In the genomic region with DNA sequence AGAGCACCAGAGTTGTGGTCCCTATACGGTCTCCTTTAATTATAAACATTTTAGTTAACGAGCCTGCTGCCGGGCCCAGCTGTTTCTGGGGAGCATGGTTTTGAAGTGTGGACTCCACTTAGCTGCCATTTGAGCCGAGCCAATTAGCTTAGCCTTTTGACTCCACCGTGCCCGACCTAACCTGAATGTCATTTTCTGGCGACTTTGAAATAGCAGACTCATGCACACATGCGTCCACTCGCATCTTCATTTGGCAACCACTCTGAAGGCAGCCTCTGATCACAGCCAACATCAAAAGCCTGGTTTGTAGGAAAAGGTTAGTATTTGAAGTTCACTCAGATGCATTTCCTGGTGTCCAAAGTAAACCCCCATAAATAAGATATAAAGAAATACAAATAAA, we compare ENCODE assay signal across 19 cellular contexts. TPM values are rescaled to one million over a fixed set of nuclear protein-coding genes. Genes with fewer than 3 reads are reported as not detected.
DNase-seq lines count a peak whose midpoint lies in the region; ATAC-seq and TF ChIP-seq lines count a peak whose summit lies in the region.
"Had no signal": no experiment of that assay in that cellular context is flagged by ENCODE, and none has a peak within 500 bp of the region (broad histone marks: within the 10 kb centered on the region; RNA-seq: fewer than 3 reads in every experiment).

No MANE protein-coding gene starts in this region.

- intact Hi-C loops in CD4-positive, alpha-beta T cell (cut with DNase I, micrococcal nuclease): no loop called here

- TF ChIP-seq CTCF in CD4-positive, alpha-beta T cell (IDR thresholded peaks at IDR 0.05): no peak
- no peak for TF ChIP-seq CTCF in nephron progenitor cell (IDR thresholded peaks at IDR 0.05)

- no peak for ATAC-seq in CD4-positive, alpha-beta T cell (ENCODE audit: poor library complexity)
- ATAC-seq in T-helper 17 cell (no peak), HG02840 (IDR thresholded peaks at IDR 0.05; ENCODE audit: low FRiP score, unreplicated experiment) (no peak)
- ATAC-seq: GM12878, Panc1 had no signal

- H3K4me3 Mint-ChIP-seq in CD4-positive, alpha-beta T cell: no peak overlapping the region
- no peak overlapping the region for H3K4me3 Mint-ChIP-seq in T-helper 17 cell
- H3K4me3 Mint-ChIP-seq in nephron progenitor cell: peak overlapping the region; percentile 30
- H3K4me3 Mint-ChIP-seq: CD8-positive, alpha-beta memory T cell had no signal

- no peak overlapping the region for H3K27ac ChIP-seq in CD4-positive, alpha-beta T cell (ENCODE audit: low read depth, low read length)

- H3K27me3 ChIP-seq in CD4-positive, alpha-beta T cell (ENCODE audit: control insufficient read depth, insufficient read depth, low read length): no peaks in the 10 kb centered on the region
- H3K27me3 ChIP-seq: BE2C had no signal

- no peaks in the 10 kb centered on the region for H3K27me3 Mint-ChIP-seq in CD4-positive, alpha-beta T cell
- no peaks in the 10 kb centered on the region for H3K27me3 Mint-ChIP-seq in T-helper 17 cell
- no peaks in the 10 kb centered on the region for H3K27me3 Mint-ChIP-seq in nephron progenitor cell (ENCODE audit: low read depth, poor library complexity)

- H3K36me3 Mint-ChIP-seq in CD4-positive, alpha-beta T cell (ENCODE audit: low read depth): peaks cover 96% of the 10 kb centered on the region
- H3K36me3 Mint-ChIP-seq in T-helper 17 cell (ENCODE audit: low read depth) (peaks cover 12% of the 10 kb centered on the region), nephron progenitor cell (ENCODE audit: low read depth) (peaks cover 65% of the 10 kb centered on the region)

- no peaks in the 10 kb centered on the region for H3K9me3 ChIP-seq in CD4-positive, alpha-beta T cell (ENCODE audit: control insufficient read depth, low read length)
- no peaks in the 10 kb centered on the region for H3K9me3 ChIP-seq in T-helper 17 cell (ENCODE audit: control insufficient read depth, low read length, poor library complexity, severe bottlenecking)
- H3K9me3 ChIP-seq: BE2C had no signal

- peaks cover 85% of the 10 kb centered on the region for H3K4me1 Mint-ChIP-seq in CD4-positive, alpha-beta T cell (ENCODE audit: low read depth)
- H3K4me1 Mint-ChIP-seq in T-helper 17 cell (peaks cover 29% of the 10 kb centered on the region), nephron progenitor cell (peaks cover 67% of the 10 kb centered on the region)

- no peaks in the 10 kb centered on the region for H3K9me3 Mint-ChIP-seq in CD4-positive, alpha-beta T cell
- H3K9me3 Mint-ChIP-seq in nephron progenitor cell: no peaks in the 10 kb centered on the region
- H3K9me3 Mint-ChIP-seq: CD8-positive, alpha-beta memory T cell had no signal

- no peak for DNase-seq in CD4-positive, alpha-beta T cell
- DNase-seq in DMS79 treated with DMSO at 0.1 percent for 48 hours (lab: John Stamatoyannopoulos, UW) (peak; percentile 5), T-helper 17 cell (no peak), nephron progenitor cell (no peak), epidermal melanocyte (ENCODE audit: insufficient read length, low spot score) (no peak), CD1c-positive myeloid dendritic cell (ENCODE audit: extremely low spot score) (no peak)
- DNase-seq: BE2C; CD8-positive, alpha-beta memory T cell; HCEC 1CT; Karpas-422; MM.1S; NCI-H1436 treated with DMSO at 0.1 percent for 48 hours; NCI-H2081; NCI-H345; NCI-H774; SHP77 had no signal

- CTCF ChIA-PET in CD4-positive, alpha-beta T cell (lab: Charles Lee): no interaction called here

- peak overlapping the region; percentile 66 for H3K27ac Mint-ChIP-seq in CD4-positive, alpha-beta T cell
- H3K27ac Mint-ChIP-seq in T-helper 17 cell (peak overlapping the region; percentile 4), nephron progenitor cell (peak overlapping the region; percentile 69)

- POLR2A ChIA-PET in CD4-positive, alpha-beta T cell (lab: Charles Lee): interaction anchor here (2.5 kb wide), 1 partner anchor 13 kb away, joined by 11 read pairs; no protein-coding TSS in a partner anchor

RNA-seq across cellular contexts. Expression of gene AXIN2, which starts 16.8 kb away (rescaled TPM):
- 10 to 100 TPM; 47.9 to 49.8 TPM for total RNA-seq in CD4-positive, alpha-beta T cell
- total RNA-seq in T-helper 17 cell: 10 to 100 TPM; 28.4 to 31.6 TPM

Comparison
In these comparisons a context has a peak if more than half of its experiments do, and no peak if none do; other contexts are left out.
1. H3K27ac Mint-ChIP-seq: peak in every context shown above with its lines; median percentile 69 in nephron progenitor cell; 66 in CD4-positive, alpha-beta T cell; 4 in T-helper 17 cell.